14 cellular contexts compared by ENCODE assay signal in genomic region chr6:43800746-43801488, GRCh38. TPM values are rescaled to one million over a fixed set of nuclear protein-coding genes. Genes with fewer than 3 reads are reported as not detected.
DNase-seq lines count a peak whose midpoint lies in the region; ATAC-seq, FAIRE-seq and TF ChIP-seq lines count a peak whose summit lies in the region.
"Had no signal": no experiment of that assay in that cellular context is flagged by ENCODE, and none has a peak within 500 bp of the region (broad histone marks: within the 10 kb centered on the region; RNA-seq: fewer than 3 reads in every experiment).

No MANE protein-coding gene starts in this region.

- H3K27me3 ChIP-seq in heart left ventricle, result no peaks in the 10 kb centered on the region
- H3K27me3 ChIP-seq in small intestine (ENCODE audit: control insufficient read depth in 2 of 2, insufficient read depth in 2 of 2, low read length in 2 of 2), result no peaks in the 10 kb centered on the region
- H3K27me3 ChIP-seq: cardiac muscle cell, SJCRH30 had no signal

- H3K4me3 ChIP-seq in GM12864 (ENCODE audit: low read depth, low read length) (no peak overlapping the region), heart left ventricle (no peak overlapping the region), retinal pigment epithelial cell (ENCODE audit: low read length) (no peak overlapping the region), small intestine (ENCODE audit: low read depth in 1 of 2, low read length in 2 of 2) (no peak overlapping the region)
- H3K4me3 ChIP-seq: cardiac muscle cell, SJCRH30 had no signal

- WGBS in heart left ventricle, 4 donors, result 62 to 72% (median 70%) methylated on average over 10 of the region's 10 CpGs
- WGBS in small intestine, 3 donors, result 85 to 92% (median 90%) methylated on average over 10 of the region's 10 CpGs

- H3K9me3 ChIP-seq in heart left ventricle (no peaks in the 10 kb centered on the region), small intestine (ENCODE audit: control insufficient read depth, low read depth) (no peaks in the 10 kb centered on the region)
- H3K9me3 ChIP-seq: SJCRH30 had no signal

- CTCF ChIA-PET in RWPE1 (lab: Yijun Ruan, JAX), result interaction anchor here (0.5 kb wide), 1 partner anchor 164 kb away, joined by 3 read pairs; no protein-coding TSS in a partner anchor

- no peak for FAIRE-seq in small intestine (lab: Jason Lieb, UNC)
- FAIRE-seq: TTC549 had no signal

- ATAC-seq in heart left ventricle (peak; percentile 37 to 60 (median 46)), HG02973 (IDR thresholded peaks at IDR 0.05; ENCODE audit: unreplicated experiment) (no peak)
- ATAC-seq: CD8-positive, alpha-beta T cell had no signal

- H3K27ac ChIP-seq in RWPE1, result peak overlapping the region; percentile 27; the same call in 1 of the 2 replicates
- H3K27ac ChIP-seq in heart left ventricle, result peak overlapping the region in 8 of 12 donors; percentile 8 to 83 (median 72)
- H3K27ac ChIP-seq in small intestine (ENCODE audit: low read depth in 1 of 2, low read length in 1 of 2), result no peak overlapping the region
- H3K27ac ChIP-seq: cardiac muscle cell, SJCRH30 had no signal

- H3K4me1 ChIP-seq in heart left ventricle (peaks cover 0 to 52% (median 13%) of the 10 kb centered on the region in 12 donors), small intestine (ENCODE audit: control insufficient read depth in 2 of 2, insufficient read depth in 1 of 2, low read depth in 1 of 2, low read length in 1 of 2) (peaks cover 7 to 14% of the 10 kb centered on the region in 2 donors)

- TF ChIP-seq CTCF in GM12864 (IDR thresholded peaks at IDR 0.05; ENCODE audit: low read depth, low read length, missing control alignments) (peak; percentile 34), RWPE1 (conservative IDR thresholded peaks at IDR 0.05; ENCODE audit: low read depth) (no peak), heart left ventricle (IDR thresholded peaks at IDR 0.05) (no peak), retinal pigment epithelial cell (conservative IDR thresholded peaks at IDR 0.05; ENCODE audit: low read depth, low read length) (peak; percentile 34)

- intact Hi-C loops in heart left ventricle (cut with DNase I), result no loop called here

- POLR2A ChIA-PET in RWPE1 (lab: Yijun Ruan, JAX; ENCODE audit: low non-redundant PET), result no interaction called here

- no peak for TF ChIP-seq POLR2A in heart left ventricle (IDR thresholded peaks at IDR 0.05)

- no peaks in the 10 kb centered on the region for H3K36me3 ChIP-seq in heart left ventricle
- H3K36me3 ChIP-seq in small intestine (ENCODE audit: control insufficient read depth in 2 of 2, insufficient read depth in 2 of 2, low read length in 2 of 2), result no peaks in the 10 kb centered on the region
- H3K36me3 ChIP-seq: cardiac muscle cell, SJCRH30 had no signal

- no peak for DNase-seq in GM12864 (ENCODE audit: low read depth)
- no peak for DNase-seq in RWPE1 (ENCODE audit: low spot score)
- peak in 1 of 5 donors; percentile 59 for DNase-seq in heart left ventricle
- DNase-seq in retinal pigment epithelial cell (ENCODE audit: low read depth), result no peak
- no peak for DNase-seq in NCI-H1048 (lab: John Stamatoyannopoulos, UW)
- DNase-seq in small intestine, result no peak
- DNase-seq: activated naive CD4-positive, alpha-beta T cell treated with anti-CD3 and anti-CD28 coated beads for 36 hours; CD8-positive, alpha-beta T cell; kidney glomerular epithelial cell; NCI-H2171 treated with DMSO at 0.1 percent for 48 hours; SJCRH30 had no signal

RNA-seq across cellular contexts. Expression of gene VEGFA, which starts 30.9 kb away (rescaled TPM):
- total RNA-seq in heart left ventricle, result 100 to 1,000 TPM in 7 of 9 donors, 10 to 100 TPM in 2; 83.0 to 238 (median 171) TPM
- polyA plus RNA-seq in heart left ventricle, result 100 to 1,000 TPM; 139 to 254 TPM
- polyA plus RNA-seq in small intestine, result 100 to 1,000 TPM; 100 to 144 (median 107) TPM

Comparison
In these comparisons a context has a peak if more than half of its experiments do, and no peak if none do; other contexts are left out.
1. CTCF ChIP-seq: peak in GM12864 (single experiment) and retinal pigment epithelial cell (single experiment); none in RWPE1 (single experiment) and heart left ventricle (0 of 12).
2. H3K27ac ChIP-seq: peak in RWPE1 (single experiment) and heart left ventricle (8 of 12); none in small intestine (0 of 2).